20 cellular contexts compared by ENCODE assay signal in genomic region chr4:8819421-8820177, GRCh38. TPM values are rescaled to one million over a fixed set of nuclear protein-coding genes. Genes with fewer than 3 reads are reported as not detected.
DNase-seq lines count a peak whose midpoint lies in the region; ATAC-seq and TF ChIP-seq lines count a peak whose summit lies in the region.
"Had no signal": no experiment of that assay in that cellular context is flagged by ENCODE, and none has a peak within 500 bp of the region (broad histone marks: within the 10 kb centered on the region; RNA-seq: fewer than 3 reads in every experiment).

No MANE protein-coding gene starts in this region.

- no peaks in the 10 kb centered on the region for H3K9me2 ChIP-seq in GM23338 (ENCODE audit: insufficient read depth)

- no peaks in the 10 kb centered on the region for H3K4me1 Mint-ChIP-seq in GM23338
- no peaks in the 10 kb centered on the region for H3K4me1 Mint-ChIP-seq in activated naive CD8-positive, alpha-beta T cell treated with anti-CD3 and anti-CD28 coated beads, Interleukin-2, amount 50 U/mL, for 24 hours
- H3K4me1 Mint-ChIP-seq: activated naive CD4-positive, alpha-beta T cell treated with anti-CD3 and anti-CD28 coated beads, Interleukin-2, amount 50 U/mL, for 24 hours had no signal

- no peaks in the 10 kb centered on the region for H3K79me1 ChIP-seq in mesendoderm (ENCODE audit: low read length)

- H3K4me2 ChIP-seq in GM23338 (no peak overlapping the region), mesendoderm (ENCODE audit: low read length) (no peak overlapping the region)

- H2AK5ac ChIP-seq in mesendoderm (ENCODE audit: low read length): no peak overlapping the region

- ATAC-seq in GM23338 (peak; percentile 84), RWPE2 (ENCODE audit: low read depth) (0 out of 3 replicates have a peak, but pooled peaks have one; percentile 10), GM18870 (IDR thresholded peaks at IDR 0.05; ENCODE audit: unreplicated experiment) (no peak), foreskin keratinocyte (no peak)
- ATAC-seq in activated naive CD8-positive, alpha-beta T cell treated with anti-CD3 and anti-CD28 coated beads, Interleukin-2, amount 50 U/mL, for 24 hours: no peak
- ATAC-seq: body of pancreas had no signal

- H3K4me1 ChIP-seq in GM23338 (ENCODE audit: insufficient read depth) (no peaks in the 10 kb centered on the region), RWPE2 (ENCODE audit: insufficient read depth, poor library complexity, severe bottlenecking) (no peaks in the 10 kb centered on the region), mesendoderm (ENCODE audit: control insufficient read depth, low read depth, low read length) (no peaks in the 10 kb centered on the region), foreskin keratinocyte (no peaks in the 10 kb centered on the region)
- H3K4me1 ChIP-seq: body of pancreas, upper lobe of left lung had no signal

- peaks cover 8% of the 10 kb centered on the region for H3K27me3 Mint-ChIP-seq in GM23338 (ENCODE audit: insufficient read depth, low read depth, poor library complexity)
- peaks cover 7% of the 10 kb centered on the region for H3K27me3 Mint-ChIP-seq in activated naive CD8-positive, alpha-beta T cell treated with anti-CD3 and anti-CD28 coated beads, Interleukin-2, amount 50 U/mL, for 24 hours

- no peak overlapping the region for H3K9ac ChIP-seq in mesendoderm (ENCODE audit: low read length)

- H3K4me3 Mint-ChIP-seq in GM23338: no peak overlapping the region
- no peak overlapping the region for H3K4me3 Mint-ChIP-seq in activated naive CD8-positive, alpha-beta T cell treated with anti-CD3 and anti-CD28 coated beads, Interleukin-2, amount 50 U/mL, for 24 hours
- H3K4me3 Mint-ChIP-seq: activated naive CD4-positive, alpha-beta T cell treated with anti-CD3 and anti-CD28 coated beads, Interleukin-2, amount 50 U/mL, for 24 hours; dendritic cell treated with granulocyte-macrophage colony-stimulating factor and Interleukin-4, amounts not matched to agents 40 ng/mL and 50 ng/mL, for 4 days had no signal

- DNase-seq in AG09309 (ENCODE audit: low read depth) (no peak), GM23338 (ENCODE audit: low spot score) (peak; percentile 28), RWPE2 (ENCODE audit: low spot score) (no peak), mesendoderm (peak; percentile 13), LoVo (ENCODE audit: low spot score) (no peak), foreskin keratinocyte (no peak)
- no peak for DNase-seq in activated naive CD8-positive, alpha-beta T cell treated with anti-CD3 and anti-CD28 coated beads, Interleukin-2, amount 50 U/mL, for 24 hours
- DNase-seq: activated CD4-positive, CD25-positive, alpha-beta regulatory T cell treated with anti-CD3 and anti-CD28 coated beads, Interleukin-2, amount 50 U/mL, for 72 hours; body of pancreas; mesenchymal stem cell; NCI-H526 treated with DMSO at 0.1 percent for 48 hours; stimulated activated naive CD4-positive, alpha-beta T cell had no signal

- H4K5ac ChIP-seq in mesendoderm (ENCODE audit: low read length): no peak overlapping the region

- no CpG with 5 or more reads among the region's 21 CpGs for WGBS in mesendoderm (ENCODE audit: extremely low coverage, insufficient coverage, low lambda C conversion rate)

- H3K4me3 ChIP-seq in AG09309 (ENCODE audit: control insufficient read depth, low read depth, low read length) (no peak overlapping the region), GM23338 (no peak overlapping the region), RWPE2 (ENCODE audit: severe bottlenecking) (no peak overlapping the region), mesendoderm (ENCODE audit: low read length) (no peak overlapping the region)
- H3K4me3 ChIP-seq: body of pancreas, skin epidermis, upper lobe of left lung had no signal

- H3K56ac ChIP-seq in mesendoderm (ENCODE audit: low read length): no peak overlapping the region

- H2BK15ac ChIP-seq in mesendoderm (replicated peaks; ENCODE audit: low read depth): no peak overlapping the region

- no peak overlapping the region for H2BK120ac ChIP-seq in mesendoderm (ENCODE audit: low read depth, low read length)

- no peaks in the 10 kb centered on the region for H3K9me3 ChIP-seq in RWPE2 (ENCODE audit: severe bottlenecking)
- H3K9me3 ChIP-seq: body of pancreas, neutrophil, upper lobe of left lung had no signal

- H3K9me3 Mint-ChIP-seq in GM23338: no peaks in the 10 kb centered on the region
- H3K9me3 Mint-ChIP-seq in activated naive CD8-positive, alpha-beta T cell treated with anti-CD3 and anti-CD28 coated beads, Interleukin-2, amount 50 U/mL, for 24 hours: no peaks in the 10 kb centered on the region
- H3K9me3 Mint-ChIP-seq: activated naive CD4-positive, alpha-beta T cell treated with anti-CD3 and anti-CD28 coated beads, Interleukin-2, amount 50 U/mL, for 24 hours; dendritic cell treated with granulocyte-macrophage colony-stimulating factor and Interleukin-4, amounts not matched to agents 40 ng/mL and 50 ng/mL, for 4 days had no signal

- H3F3A ChIP-seq in GM23338 (replicated peaks; ENCODE audit: low read depth): no peaks in the 10 kb centered on the region

- H3K79me2 ChIP-seq in GM23338 (replicated peaks; ENCODE audit: insufficient read depth): no peaks in the 10 kb centered on the region
- H3K79me2 ChIP-seq in mesendoderm (ENCODE audit: control insufficient read depth, insufficient read depth, low read length): no peaks in the 10 kb centered on the region

- no peak overlapping the region for H3K4ac ChIP-seq in mesendoderm (ENCODE audit: low read depth, low read length)

- no peak overlapping the region for H3K23ac ChIP-seq in mesendoderm (ENCODE audit: low read length)

- H4K20me1 ChIP-seq in GM23338 (replicated peaks; ENCODE audit: insufficient read depth): no peaks in the 10 kb centered on the region

- no peaks in the 10 kb centered on the region for H3K36me3 Mint-ChIP-seq in GM23338 (ENCODE audit: low read depth)
- H3K36me3 Mint-ChIP-seq in activated naive CD8-positive, alpha-beta T cell treated with anti-CD3 and anti-CD28 coated beads, Interleukin-2, amount 50 U/mL, for 24 hours (ENCODE audit: low read depth): no peaks in the 10 kb centered on the region
- H3K36me3 Mint-ChIP-seq: activated naive CD4-positive, alpha-beta T cell treated with anti-CD3 and anti-CD28 coated beads, Interleukin-2, amount 50 U/mL, for 24 hours had no signal

- no peak overlapping the region for H3K18ac ChIP-seq in mesendoderm (ENCODE audit: low read length)

- H3K27ac ChIP-seq in GM23338 (ENCODE audit: low read depth) (no peak overlapping the region), RWPE2 (ENCODE audit: poor library complexity, severe bottlenecking) (no peak overlapping the region), mesendoderm (ENCODE audit: low read depth, low read length) (no peak overlapping the region), foreskin keratinocyte (no peak overlapping the region)
- H3K27ac ChIP-seq: body of pancreas, neutrophil, skin epidermis, upper lobe of left lung had no signal

- H3K36me3 ChIP-seq in GM23338 (ENCODE audit: insufficient read depth): no peaks in the 10 kb centered on the region
- H3K36me3 ChIP-seq in RWPE2 (ENCODE audit: low read depth): no peaks in the 10 kb centered on the region
- H3K36me3 ChIP-seq in mesendoderm (ENCODE audit: control insufficient read depth, insufficient read depth, low read length): no peaks in the 10 kb centered on the region
- H3K36me3 ChIP-seq: neutrophil, upper lobe of left lung had no signal

- TF ChIP-seq CTCF in AG09309 (IDR thresholded peaks at IDR 0.05; ENCODE audit: control insufficient read depth, insufficient read depth, low read depth, low read length, missing control alignments) (peak; percentile 15), GM23338 (conservative IDR thresholded peaks at IDR 0.05; ENCODE audit: low read depth in 2 of 2) (peak; percentile 36 to 62), RWPE2 (IDR thresholded peaks at IDR 0.05; ENCODE audit: poor library complexity, severe bottlenecking) (no peak), foreskin keratinocyte (conservative IDR thresholded peaks at IDR 0.05) (no peak)

- no peaks in the 10 kb centered on the region for H3K27me3 ChIP-seq in GM23338 (ENCODE audit: insufficient read depth)
- H3K27me3 ChIP-seq in RWPE2 (ENCODE audit: insufficient read depth, poor library complexity, severe bottlenecking): no peaks in the 10 kb centered on the region
- H3K27me3 ChIP-seq in mesendoderm (ENCODE audit: insufficient read depth, low read length, poor library complexity): no peaks in the 10 kb centered on the region
- no peaks in the 10 kb centered on the region for H3K27me3 ChIP-seq in foreskin keratinocyte
- H3K27me3 ChIP-seq: body of pancreas had no signal

- H4K8ac ChIP-seq in mesendoderm (ENCODE audit: low read depth, low read length): no peak overlapping the region

- H2AFZ ChIP-seq in GM23338: no peak overlapping the region

- H2BK5ac ChIP-seq in mesendoderm (ENCODE audit: low read length): no peak overlapping the region

- H3K27ac Mint-ChIP-seq in GM23338: no peak overlapping the region
- no peak overlapping the region for H3K27ac Mint-ChIP-seq in activated naive CD8-positive, alpha-beta T cell treated with anti-CD3 and anti-CD28 coated beads, Interleukin-2, amount 50 U/mL, for 24 hours
- H3K27ac Mint-ChIP-seq: activated naive CD4-positive, alpha-beta T cell treated with anti-CD3 and anti-CD28 coated beads, Interleukin-2, amount 50 U/mL, for 24 hours; dendritic cell treated with granulocyte-macrophage colony-stimulating factor and Interleukin-4, amounts not matched to agents 40 ng/mL and 50 ng/mL, for 4 days had no signal

TF ChIP-seq in GM23338, 12 proteins besides CTCF, POLR2A, EP300 and RAD21 (continues in another document):
- TF ChIP-seq ZNF331 (CRISPR knock-in tag; IDR thresholded peaks at IDR 0.05; ENCODE audit: low read depth): no peak
- TF ChIP-seq POLR2AphosphoS5 (IDR thresholded peaks at IDR 0.05; ENCODE audit: low read depth): no peak

RNA-seq across cellular contexts. Expression of gene HMX1, which starts 52.0 kb away (rescaled TPM):
- 0.69 TPM in 1 of 2 replicates, not detected in the other for total RNA-seq in GM23338 (2014; rRNA removed; shearing (Covaris generic))
- polyA plus RNA-seq in GM23338 (2016; fragmentation: Nextera tagmentation; extraction: Ambion mirVana) (0.23 TPM in 1 of 2 replicates, not detected in the other), foreskin keratinocyte (not detected in 2 replicates)
- polyA plus RNA-seq in mesendoderm (2013, experiment 1 of 2): 0.38 TPM
- polyA plus RNA-seq in mesendoderm (2013, experiment 2 of 2): 0.34 TPM
- not detected in 2 replicates for total RNA-seq in foreskin keratinocyte
- total RNA-seq: body of pancreas; T-helper 1 cell treated with Interleukin-12 subunit alpha and Interleukin-12 subunit beta and Interleukin-4 antibody, amounts not matched to agents 30 ng/mL and 1 ng/mL, for 36 hours; upper lobe of left lung had no signal
- polyA plus RNA-seq: esophagus had no signal

Comparison
In these comparisons a context has a peak if more than half of its experiments do, and no peak if none do; other contexts are left out.
1. DNase-seq: peak in GM23338 (single experiment) and mesendoderm (single experiment); none in AG09309 (single experiment), RWPE2 (single experiment), activated naive CD8-positive, alpha-beta T cell treated with anti-CD3 and anti-CD28 coated beads, Interleukin-2, amount 50 U/mL, for 24 hours (single experiment), LoVo (single experiment) and foreskin keratinocyte (0 of 2).
2. CTCF ChIP-seq: peak in AG09309 (single experiment) and GM23338 (2 of 2); none in RWPE2 (single experiment) and foreskin keratinocyte (single experiment).
3. ATAC-seq: peak in GM23338 (single experiment) and RWPE2 (single experiment); none in activated naive CD8-positive, alpha-beta T cell treated with anti-CD3 and anti-CD28 coated beads, Interleukin-2, amount 50 U/mL, for 24 hours (single experiment), GM18870 (single experiment) and foreskin keratinocyte (single experiment).